Comparison of ENCODE assay signal across 13 cellular contexts in the genomic region with DNA sequence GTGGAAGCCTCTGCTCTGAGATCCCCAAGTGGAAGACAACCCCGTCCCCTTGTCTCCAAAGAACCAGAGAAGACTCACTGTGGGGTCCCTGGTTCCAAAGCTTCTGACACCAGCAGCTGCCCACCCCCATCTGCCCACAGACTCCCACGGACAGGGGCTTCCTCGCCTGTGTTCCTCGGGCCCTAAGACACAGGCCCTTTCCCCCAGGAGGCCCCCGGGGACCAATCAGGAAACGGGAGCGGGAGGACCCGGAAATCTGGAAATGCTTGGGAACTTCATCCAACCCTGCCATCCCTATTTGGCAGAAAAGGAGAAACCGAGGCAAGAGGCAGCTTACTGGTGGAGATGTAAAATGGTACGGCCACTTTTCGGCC.
DNase-seq lines count a peak whose midpoint lies in the region; ATAC-seq, FAIRE-seq and TF ChIP-seq lines count a peak whose summit lies in the region.
"Had no signal": no experiment of that assay in that cellular context is flagged by ENCODE, and none has a peak within 500 bp of the region (broad histone marks: within the 10 kb centered on the region; RNA-seq: fewer than 3 reads in every experiment).

No MANE protein-coding gene starts in this region.

- 81% methylated on average over 11 of the region's 11 CpGs for WGBS in SK-N-SH (ENCODE audit: low lambda C conversion rate)
- WGBS in stomach, 5 donors: 67 to 83% (median 76%) methylated on average over 10 to 11 of the region's 11 CpGs

- CTCF ChIA-PET in SK-N-SH (lab: Yijun Ruan, JAX): no interaction called here

- peaks cover 11% of the 10 kb centered on the region for H3K36me3 Mint-ChIP-seq in activated naive CD8-positive, alpha-beta T cell treated with anti-CD3 and anti-CD28 coated beads, Interleukin-2, amount 10 ng/mL, durations not matched to agents 7 days and 5 days

- H3K9ac ChIP-seq in SK-N-SH (no peak overlapping the region), kidney (ENCODE audit: low read length in 2 of 2) (peak overlapping the region in 1 of 2 donors; percentile 24)

- H3K4me1 ChIP-seq in SK-N-SH (ENCODE audit: control insufficient read depth in 1 of 2, insufficient read depth in 2 of 2, low read depth in 1 of 2, low read length in 1 of 2): peaks cover 24 to 26% of the 10 kb centered on the region in 2 experiments; a peak in 3 of 4 replicates
- H3K4me1 ChIP-seq in kidney (ENCODE audit: control insufficient read depth in 1 of 2, insufficient read depth in 1 of 2, low read depth in 1 of 2, low read length in 2 of 2): peaks cover 26 to 39% of the 10 kb centered on the region in 2 donors
- H3K4me1 ChIP-seq in stomach: peaks cover 51 to 86% (median 61%) of the 10 kb centered on the region in 4 donors

- FAIRE-seq in kidney (lab: Jason Lieb, UNC) (no peak), GM12891 (lab: Jason Lieb, UNC) (no peak)

- peak overlapping the region; percentile 66 for H3K4me3 Mint-ChIP-seq in activated naive CD8-positive, alpha-beta T cell treated with anti-CD3 and anti-CD28 coated beads, Interleukin-2, amount 10 ng/mL, durations not matched to agents 7 days and 5 days

- TF ChIP-seq EP300 in SK-N-SH (IDR thresholded peaks at IDR 0.05; ENCODE audit: borderline replicate concordance in 1 of 2, low read depth in 1 of 2, low read length in 1 of 2) (no peak), stomach (IDR thresholded peaks at IDR 0.05) (no peak)

- ATAC-seq in SK-N-SH treated with all-trans-retinoic acid at 6 μM for 48 hours: no peak
- ATAC-seq in activated naive CD8-positive, alpha-beta T cell treated with anti-CD3 and anti-CD28 coated beads, Interleukin-2, amount 10 ng/mL, durations not matched to agents 7 days and 5 days (ENCODE audit: low read depth): no peak

- peak overlapping the region; percentile 67 to 77; a peak in 2 of 4 replicates for H3K27ac ChIP-seq in SK-N-SH (ENCODE audit: low read depth in 2 of 2, low read length in 1 of 2)
- peak overlapping the region; percentile 77 to 90 for H3K27ac ChIP-seq in kidney (ENCODE audit: low read depth in 2 of 2, low read length in 2 of 2)
- H3K27ac ChIP-seq in stomach: peak overlapping the region; percentile 44 to 86 (median 78)
- H3K27ac ChIP-seq: 22Rv1 had no signal

- POLR2A ChIA-PET in SK-N-SH (lab: Yijun Ruan, JAX): no interaction called here
- POLR2A ChIA-PET in activated naive CD8-positive, alpha-beta T cell treated with anti-CD3 and anti-CD28 coated beads, Interleukin-2, amount 10 ng/mL, durations not matched to agents 7 days and 5 days (lab: Charles Lee): interaction anchor here (1.5 to 2.1 kb wide), 3 partner anchors 11 to 26 kb away, joined by 3 to 32 read pairs (median 4); no protein-coding TSS in a partner anchor

- DNase-seq in SK-N-SH (no peak), kidney (no peak), stomach (no peak), GM12891 (ENCODE audit: insufficient read length, low spot score) (no peak), GM03348 (ENCODE audit: low spot score) (no peak), NCI-H128 (lab: John Stamatoyannopoulos, UW; ENCODE audit: unreplicated experiment) (no peak)
- no peak for DNase-seq in activated naive CD8-positive, alpha-beta T cell treated with anti-CD3 and anti-CD28 coated beads, Interleukin-2, amount 10 ng/mL, durations not matched to agents 7 days and 5 days
- DNase-seq: effector CD8-positive, alpha-beta T cell; GDM1; testis had no signal

- H3K9me3 ChIP-seq in SK-N-SH (no peaks in the 10 kb centered on the region), kidney (ENCODE audit: control insufficient read depth in 1 of 2, low read length in 2 of 2) (no peaks in the 10 kb centered on the region), stomach (no peaks in the 10 kb centered on the region)
- H3K9me3 ChIP-seq: MG63, testis had no signal

- H3K4me2 ChIP-seq in SK-N-SH: no peak overlapping the region

- H3F3A ChIP-seq in SK-N-SH (replicated peaks; ENCODE audit: insufficient read depth): peaks cover 26% of the 10 kb centered on the region

- peak overlapping the region; percentile 91 for H3K27ac Mint-ChIP-seq in activated naive CD8-positive, alpha-beta T cell treated with anti-CD3 and anti-CD28 coated beads, Interleukin-2, amount 10 ng/mL, durations not matched to agents 7 days and 5 days

- peaks cover 43% of the 10 kb centered on the region for H4K20me1 ChIP-seq in SK-N-SH (ENCODE audit: insufficient read depth)

- no peak overlapping the region for H2AFZ ChIP-seq in SK-N-SH (ENCODE audit: low read depth)

- peaks cover 42% of the 10 kb centered on the region for H3K4me1 Mint-ChIP-seq in activated naive CD8-positive, alpha-beta T cell treated with anti-CD3 and anti-CD28 coated beads, Interleukin-2, amount 10 ng/mL, durations not matched to agents 7 days and 5 days

- no peak overlapping the region for H3K4me3 ChIP-seq in SK-N-SH (ENCODE audit: low read depth in 2 of 2, low read length in 1 of 2)
- H3K4me3 ChIP-seq in kidney (ENCODE audit: low read length in 2 of 2): no peak overlapping the region
- H3K4me3 ChIP-seq in stomach: no peak overlapping the region
- H3K4me3 ChIP-seq: MG63, testis had no signal

- no peaks in the 10 kb centered on the region for H3K9me3 Mint-ChIP-seq in activated naive CD8-positive, alpha-beta T cell treated with anti-CD3 and anti-CD28 coated beads, Interleukin-2, amount 10 ng/mL, durations not matched to agents 7 days and 5 days

- peaks cover 27% of the 10 kb centered on the region; the same call in 1 of the 2 replicates for H3K79me2 ChIP-seq in SK-N-SH (ENCODE audit: insufficient read depth)

- H3K27me3 Mint-ChIP-seq in activated naive CD8-positive, alpha-beta T cell treated with anti-CD3 and anti-CD28 coated beads, Interleukin-2, amount 10 ng/mL, durations not matched to agents 7 days and 5 days: no peaks in the 10 kb centered on the region

- H3K36me3 ChIP-seq in SK-N-SH (replicated peaks in 1 of 2; ENCODE audit: control insufficient read depth in 1 of 2, insufficient read depth in 2 of 2, low read length in 1 of 2) (peaks cover 2 to 28% of the 10 kb centered on the region in 2 experiments), kidney (ENCODE audit: control insufficient read depth in 1 of 2, insufficient read depth in 2 of 2, low read length in 2 of 2) (peaks cover 5 to 14% of the 10 kb centered on the region in 2 donors), stomach (peaks cover 9 to 48% (median 44%) of the 10 kb centered on the region in 4 donors)

- intact Hi-C loops in kidney (cut with DNase I) (no loop called here), stomach (cut with DNase I; ENCODE audit: low total_unique reads) (no loop called here)

- no peak for TF ChIP-seq POLR2A in stomach (IDR thresholded peaks at IDR 0.05)
- no peak for TF ChIP-seq POLR2A in GM12891 (IDR thresholded peaks at IDR 0.05; ENCODE audit: low read depth, low read length)

- no peak for TF ChIP-seq CTCF in SK-N-SH (IDR thresholded peaks at IDR 0.05)
- no peak for TF ChIP-seq CTCF in kidney (IDR thresholded peaks at IDR 0.05; ENCODE audit: borderline replicate concordance, extremely low read depth, insufficient read depth)
- TF ChIP-seq CTCF in stomach (IDR thresholded peaks at IDR 0.05): no peak

- TF ChIP-seq RAD21 in SK-N-SH (IDR thresholded peaks at IDR 0.05; ENCODE audit: low read length): no peak

- H3K9me2 ChIP-seq in SK-N-SH: no peaks in the 10 kb centered on the region

- no peaks in the 10 kb centered on the region for H3K27me3 ChIP-seq in SK-N-SH (ENCODE audit: insufficient read depth)
- H3K27me3 ChIP-seq in stomach: no peaks in the 10 kb centered on the region
- H3K27me3 ChIP-seq: MG63, testis had no signal

TF ChIP-seq in SK-N-SH, 30 proteins besides CTCF, POLR2A, EP300 and RAD21 (continues in another document):
- TF ChIP-seq RXRA (IDR thresholded peaks at IDR 0.05; ENCODE audit: borderline replicate concordance, low read depth): no peak
- TF ChIP-seq, protein P1, sequence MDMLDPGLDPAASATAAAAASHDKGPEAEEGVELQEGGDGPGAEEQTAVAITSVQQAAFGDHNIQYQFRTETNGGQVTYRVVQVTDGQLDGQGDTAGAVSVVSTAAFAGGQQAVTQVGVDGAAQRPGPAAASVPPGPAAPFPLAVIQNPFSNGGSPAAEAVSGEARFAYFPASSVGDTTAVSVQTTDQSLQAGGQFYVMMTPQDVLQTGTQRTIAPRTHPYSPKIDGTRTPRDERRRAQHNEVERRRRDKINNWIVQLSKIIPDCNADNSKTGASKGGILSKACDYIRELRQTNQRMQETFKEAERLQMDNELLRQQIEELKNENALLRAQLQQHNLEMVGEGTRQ (IDR thresholded peaks at IDR 0.05; ENCODE audit: borderline replicate concordance, low read depth, low read length): no peak

TF ChIP-seq in SK-N-SH treated with all-trans-retinoic acid at 6 μM for 48 hours, 23 proteins besides CTCF, POLR2A, EP300 and RAD21 (continues in another document):
- TF ChIP-seq, protein P2, sequence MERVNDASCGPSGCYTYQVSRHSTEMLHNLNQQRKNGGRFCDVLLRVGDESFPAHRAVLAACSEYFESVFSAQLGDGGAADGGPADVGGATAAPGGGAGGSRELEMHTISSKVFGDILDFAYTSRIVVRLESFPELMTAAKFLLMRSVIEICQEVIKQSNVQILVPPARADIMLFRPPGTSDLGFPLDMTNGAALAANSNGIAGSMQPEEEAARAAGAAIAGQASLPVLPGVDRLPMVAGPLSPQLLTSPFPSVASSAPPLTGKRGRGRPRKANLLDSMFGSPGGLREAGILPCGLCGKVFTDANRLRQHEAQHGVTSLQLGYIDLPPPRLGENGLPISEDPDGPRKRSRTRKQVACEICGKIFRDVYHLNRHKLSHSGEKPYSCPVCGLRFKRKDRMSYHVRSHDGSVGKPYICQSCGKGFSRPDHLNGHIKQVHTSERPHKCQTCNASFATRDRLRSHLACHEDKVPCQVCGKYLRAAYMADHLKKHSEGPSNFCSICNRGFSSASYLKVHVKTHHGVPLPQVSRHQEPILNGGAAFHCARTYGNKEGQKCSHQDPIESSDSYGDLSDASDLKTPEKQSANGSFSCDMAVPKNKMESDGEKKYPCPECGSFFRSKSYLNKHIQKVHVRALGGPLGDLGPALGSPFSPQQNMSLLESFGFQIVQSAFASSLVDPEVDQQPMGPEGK (CRISPR knock-in tag; IDR thresholded peaks at IDR 0.05; ENCODE audit: borderline replicate concordance): no peak

TF ChIP-seq in GM12891, 5 proteins besides CTCF, POLR2A, EP300 and RAD21:
- TF ChIP-seq POU2F2 (IDR thresholded peaks at IDR 0.05; ENCODE audit: low read depth, low read length) (no peak), SPI1 (IDR thresholded peaks at IDR 0.05; ENCODE audit: low read depth, low read length) (no peak), PAX5 (IDR thresholded peaks at IDR 0.05; ENCODE audit: insufficient read depth, low read length, severe bottlenecking) (no peak), TAF1 (IDR thresholded peaks at IDR 0.05; ENCODE audit: low read depth, low read length) (no peak), POLR2AphosphoS5 (IDR thresholded peaks at IDR 0.05; ENCODE audit: low read depth, low read length) (no peak)
TF ChIP-seq in GM12891: peak in this region for 0.
